Comparison of ENCODE assay signal across 19 cellular contexts in genomic region chr1:152986578-152986977, GRCh38. TPM values are rescaled to one million over a fixed set of nuclear protein-coding genes. Genes with fewer than 3 reads are reported as not detected.
DNase-seq lines count a peak whose midpoint lies in the region; ATAC-seq, FAIRE-seq and TF ChIP-seq lines count a peak whose summit lies in the region.
"Had no signal": no experiment of that assay in that cellular context is flagged by ENCODE, and none has a peak within 500 bp of the region (broad histone marks: within the 10 kb centered on the region; RNA-seq: fewer than 3 reads in every experiment).

No MANE protein-coding gene starts in this region.

- H2BK20ac ChIP-seq in IMR-90 (ENCODE audit: low read depth, low read length) (no peak overlapping the region), H1 (ENCODE audit: low read length) (no peak overlapping the region)

- H3K4me1 ChIP-seq in A549 = no peaks in the 10 kb centered on the region
- no peaks in the 10 kb centered on the region for H3K4me1 ChIP-seq in IMR-90 (ENCODE audit: control insufficient read depth, insufficient read depth, low read length)
- H3K4me1 ChIP-seq in H1 (replicated peaks in 1 of 4; ENCODE audit: control insufficient read depth in 3 of 4, insufficient read depth in 4 of 4, low read length in 3 of 4) = no peaks in the 10 kb centered on the region
- H3K4me1 ChIP-seq: HAP-1 had no signal

- POLR2A ChIA-PET in A549 (lab: Yijun Ruan, JAX) (no interaction called here), IMR-90 (lab: Charles Lee; ENCODE audit: unreplicated experiment) (no interaction called here), H1 (lab: Charles Lee; ENCODE audit: partially characterized antibody) (no interaction called here)

- TF ChIP-seq POLR2A in A549 (IDR thresholded peaks at IDR 0.05; ENCODE audit: low read length) = no peak
- no peak for TF ChIP-seq POLR2A in IMR-90 (IDR thresholded peaks at IDR 0.05; ENCODE audit: low read depth, low read length)
- TF ChIP-seq POLR2A in H1 (IDR thresholded peaks at IDR 0.05; ENCODE audit: control extremely low read depth in 1 of 2, low read depth in 2 of 2, low read length in 2 of 2) = no peak

- H2AK9ac ChIP-seq in IMR-90 (replicated peaks; ENCODE audit: low read depth, low read length, poor library complexity) = no peak overlapping the region

- H3K4me3 ChIP-seq in A549 (no peak overlapping the region), IMR-90 (ENCODE audit: insufficient read depth, low read depth, low read length) (no peak overlapping the region), H1 (ENCODE audit: extremely low read depth in 1 of 4, insufficient read depth in 2 of 4, low read depth in 3 of 4, low read length in 4 of 4) (no peak overlapping the region)
- H3K4me3 ChIP-seq: BLaER1, HAP-1 had no signal

- H3K56ac ChIP-seq in IMR-90 (ENCODE audit: extremely low read depth, insufficient read depth, low read length) (no peak overlapping the region), H1 (replicated peaks; ENCODE audit: insufficient read length, low read depth, low read length) (no peak overlapping the region)

- H3K4me3 Mint-ChIP-seq in activated T-helper 1 cell treated with anti-CD3 and anti-CD28 coated beads, Interleukin-12 subunit alpha, Interleukin-12 subunit beta, Interleukin-2, Interleukin-4 antibody, amounts not matched to agents 30 ng/mL and 10 ng/mL and 1 ng/mL, durations not matched to agents 14 hours and 24 hours and 36 hours = no peak overlapping the region
- H3K4me3 Mint-ChIP-seq: CD14-positive monocyte; CD4-positive, alpha-beta memory T cell had no signal

- no peak overlapping the region for H2AFZ ChIP-seq in IMR-90 (replicated peaks; ENCODE audit: low read length, poor library complexity)
- no peak overlapping the region for H2AFZ ChIP-seq in H1 (ENCODE audit: low read length)

- no peak for FAIRE-seq in A549 (lab: Jason Lieb, UNC)
- FAIRE-seq in H1 (lab: Jason Lieb, UNC) = no peak
- FAIRE-seq: HTR-8/SVneo had no signal

- no peak for ATAC-seq in A549
- no peak for ATAC-seq in IMR-90 (ENCODE audit: low read depth)
- ATAC-seq in GM19467 (IDR thresholded peaks at IDR 0.05; ENCODE audit: unreplicated experiment) = no peak

- H3K4ac ChIP-seq in IMR-90 (ENCODE audit: low read depth, low read length) = no peak overlapping the region
- H3K4ac ChIP-seq in H1 (replicated peaks; ENCODE audit: insufficient read length, low read depth, low read length) = no peak overlapping the region

- H3K9ac ChIP-seq in IMR-90 (ENCODE audit: low read depth, low read length) (no peak overlapping the region), H1 (replicated peaks in 1 of 4; ENCODE audit: extremely low read depth in 1 of 4, low read depth in 3 of 4, low read length in 3 of 4) (no peak overlapping the region)
- H3K9ac ChIP-seq: BLaER1, KMS-11 had no signal

- dilution Hi-C loops in IMR-90 (cut with HindIII; ENCODE audit: low sequenced_read_pairs, unreplicated experiment) = no loop called here

- no peak overlapping the region for H4K5ac ChIP-seq in IMR-90 (ENCODE audit: low read depth, low read length)
- no peak overlapping the region for H4K5ac ChIP-seq in H1 (ENCODE audit: insufficient read length, low read depth, low read length)

- H3K27ac ChIP-seq in A549 (no peak overlapping the region), IMR-90 (ENCODE audit: insufficient read depth, low read length) (no peak overlapping the region), H1 (ENCODE audit: low read depth, low read length) (no peak overlapping the region)
- H3K27ac ChIP-seq: BLaER1, KMS-11 had no signal

- H4K91ac ChIP-seq in IMR-90 (ENCODE audit: insufficient read depth, low read depth, low read length) (no peak overlapping the region), H1 (replicated peaks; ENCODE audit: insufficient read length, low read length) (no peak overlapping the region)

- H2BK120ac ChIP-seq in IMR-90 (ENCODE audit: low read depth, low read length) = no peak overlapping the region
- no peak overlapping the region for H2BK120ac ChIP-seq in H1 (replicated peaks; ENCODE audit: low read depth, low read length)

- BruUV-seq in IMR-90 (replicated peaks; lab: Mats Ljungman, UMichigan) = no TSS peak

- H3K27me3 ChIP-seq in IMR-90 (ENCODE audit: control insufficient read depth, insufficient read depth, low read length) (no peaks in the 10 kb centered on the region), H1 (replicated peaks in 1 of 4; ENCODE audit: control insufficient read depth in 3 of 4, extremely low read depth in 1 of 4, insufficient read depth in 3 of 4, low read length in 3 of 4) (no peaks in the 10 kb centered on the region)
- H3K27me3 ChIP-seq: BLaER1 had no signal

- H3K18ac ChIP-seq in IMR-90 (ENCODE audit: low read depth, low read length) = no peak overlapping the region
- no peak overlapping the region for H3K18ac ChIP-seq in H1 (ENCODE audit: extremely low read depth, low read length)

- 5% methylated on average over 2 of the region's 2 CpGs for WGBS in A549 (ENCODE audit: missing lambda C conversion rate)
- WGBS in IMR-90 (ENCODE audit: extremely low coverage in 2 of 2, insufficient read length in 1 of 2), 2 experiments = no CpG with 5 or more reads among the region's 2 CpGs
- 96% methylated on average over 2 of the region's 2 CpGs; no CpG with 5 or more reads in 1 of the 2 experiments for WGBS in H1 (ENCODE audit: extremely low coverage in 1 of 2, insufficient coverage in 1 of 2, insufficient read length in 1 of 2, insufficient replicate concordance in 2 of 2, low coverage in 1 of 2, low lambda C conversion rate in 2 of 2, missing lambda C conversion rate in 1 of 2), 2 experiments

- H3K23me2 ChIP-seq in H1 (ENCODE audit: low read depth, low read length) = no peaks in the 10 kb centered on the region; the same call in 1 of the 2 replicates

- H4K20me1 ChIP-seq in IMR-90 (ENCODE audit: insufficient read depth, low read length) = no peaks in the 10 kb centered on the region
- H4K20me1 ChIP-seq in H1 (replicated peaks in 1 of 2; ENCODE audit: control insufficient read depth in 1 of 2, insufficient read depth in 2 of 2, low read length in 2 of 2) = peaks cover 0 to 2% of the 10 kb centered on the region in 2 experiments
- H4K20me1 ChIP-seq: BLaER1 had no signal

- no peak overlapping the region for H3K27ac Mint-ChIP-seq in activated T-helper 1 cell treated with anti-CD3 and anti-CD28 coated beads, Interleukin-12 subunit alpha, Interleukin-12 subunit beta, Interleukin-2, Interleukin-4 antibody, amounts not matched to agents 30 ng/mL and 10 ng/mL and 1 ng/mL, durations not matched to agents 14 hours and 24 hours and 36 hours
- H3K27ac Mint-ChIP-seq: CD14-positive monocyte; CD4-positive, alpha-beta memory T cell had no signal

- H2BK15ac ChIP-seq in IMR-90 (ENCODE audit: low read depth, low read length) = no peak overlapping the region
- H2BK15ac ChIP-seq in H1 (ENCODE audit: low read length) = no peak overlapping the region

- CTCF ChIA-PET in A549 (lab: Yijun Ruan, JAX) (no interaction called here), IMR-90 (lab: Yijun Ruan, JAX) (no interaction called here), H1 (lab: Charles Lee; ENCODE audit: partially characterized antibody) (no interaction called here)

- 0 out of 2 replicates have a peak overlapping the region, but pooled peaks have one; percentile 60 for H2BK12ac ChIP-seq in H1 (ENCODE audit: low read depth, low read length)

- in situ Hi-C loops in IMR-90 (cut with MboI; ENCODE audit: low sequenced_read_pairs) = no loop called here

- TF ChIP-seq EP300 in A549 (IDR thresholded peaks at IDR 0.05) (no peak), H1 (IDR thresholded peaks at IDR 0.05; ENCODE audit: borderline replicate concordance in 1 of 2, low read depth in 2 of 2, low read length in 2 of 2) (no peak)

- H2BK5ac ChIP-seq in IMR-90 (ENCODE audit: low read depth, low read length, poor library complexity, severe bottlenecking) = no peak overlapping the region
- no peak overlapping the region for H2BK5ac ChIP-seq in H1 (ENCODE audit: low read depth, low read length)

- DNase-seq in A549 (ENCODE audit: low read depth in 1 of 2, low spot score in 1 of 2) = no peak
- no peak for DNase-seq in IMR-90
- DNase-seq in H1 (ENCODE audit: low read depth in 1 of 2, low spot score in 2 of 2) = no peak
- DNase-seq in activated T-helper 1 cell treated with anti-CD3 and anti-CD28 coated beads, Interleukin-12 subunit alpha, Interleukin-12 subunit beta, Interleukin-2, Interleukin-4 antibody, amounts not matched to agents 30 ng/mL and 10 ng/mL and 1 ng/mL, durations not matched to agents 14 hours and 24 hours and 36 hours (ENCODE audit: low spot score) = no peak
- no peak for DNase-seq in T-helper 2 cell
- DNase-seq: CD4-positive, alpha-beta memory T cell; DMS153; DMS79; GF-D8 had no signal

- H3K14ac ChIP-seq in IMR-90 (replicated peaks; ENCODE audit: low read depth, low read length) = no peak overlapping the region
- H3K14ac ChIP-seq in H1 (ENCODE audit: insufficient read length) = no peak overlapping the region

- no peaks in the 10 kb centered on the region for H3K36me3 ChIP-seq in IMR-90 (ENCODE audit: control insufficient read depth, insufficient read depth, low read length)
- H3K36me3 ChIP-seq in H1 (ENCODE audit: control insufficient read depth in 2 of 4, insufficient read depth in 4 of 4, low read length in 3 of 4) = no peaks in the 10 kb centered on the region
- H3K36me3 ChIP-seq: BLaER1, HAP-1 had no signal

- intact Hi-C loops in IMR-90 (cut with micrococcal nuclease) = no loop called here
- intact Hi-C loops in activated T-helper 1 cell treated with anti-CD3 and anti-CD28 coated beads, Interleukin-12 subunit alpha, Interleukin-12 subunit beta, Interleukin-2, Interleukin-4 antibody, amounts not matched to agents 30 ng/mL and 10 ng/mL and 1 ng/mL, durations not matched to agents 14 hours and 24 hours and 36 hours (cut with micrococcal nuclease) = no loop called here

- H4K8ac ChIP-seq in IMR-90 (ENCODE audit: low read depth in 2 of 2, low read length in 2 of 2) (no peak overlapping the region), H1 (ENCODE audit: extremely low read depth, insufficient read depth, low read length) (no peak overlapping the region)

- H3K9me3 Mint-ChIP-seq in activated T-helper 1 cell treated with anti-CD3 and anti-CD28 coated beads, Interleukin-12 subunit alpha, Interleukin-12 subunit beta, Interleukin-2, Interleukin-4 antibody, amounts not matched to agents 30 ng/mL and 10 ng/mL and 1 ng/mL, durations not matched to agents 14 hours and 24 hours and 36 hours = no peaks in the 10 kb centered on the region

- H3K4me1 Mint-ChIP-seq in activated T-helper 1 cell treated with anti-CD3 and anti-CD28 coated beads, Interleukin-12 subunit alpha, Interleukin-12 subunit beta, Interleukin-2, Interleukin-4 antibody, amounts not matched to agents 30 ng/mL and 10 ng/mL and 1 ng/mL, durations not matched to agents 14 hours and 24 hours and 36 hours (ENCODE audit: low read depth) = no peaks in the 10 kb centered on the region
- H3K4me1 Mint-ChIP-seq: CD14-positive monocyte; CD4-positive, alpha-beta memory T cell had no signal

- no peaks in the 10 kb centered on the region for H3K9me1 ChIP-seq in IMR-90 (ENCODE audit: insufficient read depth, low read length)

- H3K36me3 Mint-ChIP-seq in activated T-helper 1 cell treated with anti-CD3 and anti-CD28 coated beads, Interleukin-12 subunit alpha, Interleukin-12 subunit beta, Interleukin-2, Interleukin-4 antibody, amounts not matched to agents 30 ng/mL and 10 ng/mL and 1 ng/mL, durations not matched to agents 14 hours and 24 hours and 36 hours (ENCODE audit: low read depth) = no peaks in the 10 kb centered on the region
- H3K36me3 Mint-ChIP-seq: CD14-positive monocyte; CD4-positive, alpha-beta memory T cell had no signal

- no peaks in the 10 kb centered on the region for H3K79me1 ChIP-seq in IMR-90 (ENCODE audit: low read depth in 1 of 2, low read length in 2 of 2)
- no peaks in the 10 kb centered on the region for H3K79me1 ChIP-seq in H1 (ENCODE audit: low read depth, low read length)

- TF ChIP-seq RAD21 in A549 (conservative IDR thresholded peaks at IDR 0.05 in 1 of 2, IDR thresholded peaks at IDR 0.05 in 1 of 2) (no peak), IMR-90 (IDR thresholded peaks at IDR 0.05; ENCODE audit: low read length) (no peak), H1 (IDR thresholded peaks at IDR 0.05 in 1 of 2, conservative IDR thresholded peaks at IDR 0.05 in 1 of 2; ENCODE audit: low read depth in 2 of 2, low read length in 2 of 2) (no peak)

- no peak overlapping the region for H2AK5ac ChIP-seq in IMR-90 (ENCODE audit: low read depth, low read length)
- no peak overlapping the region for H2AK5ac ChIP-seq in H1 (ENCODE audit: low read depth, low read length)

- TF ChIP-seq CTCF in A549 (IDR thresholded peaks at IDR 0.05) (no peak), IMR-90 (conservative IDR thresholded peaks at IDR 0.05; ENCODE audit: low read depth, low read length) (no peak), H1 (IDR thresholded peaks at IDR 0.05; ENCODE audit: control extremely low read depth in 1 of 3, insufficient read depth in 1 of 3, low read depth in 1 of 3, low read length in 3 of 3) (no peak)

- no peak overlapping the region for H3K23ac ChIP-seq in IMR-90 (ENCODE audit: low read depth, low read length)
- H3K23ac ChIP-seq in H1 (ENCODE audit: insufficient read length) = no peak overlapping the region

- H3K9me3 ChIP-seq in A549 = no peaks in the 10 kb centered on the region
- no peaks in the 10 kb centered on the region for H3K9me3 ChIP-seq in IMR-90 (ENCODE audit: control insufficient read depth, insufficient read depth, low read length)
- H3K9me3 ChIP-seq in H1 (ENCODE audit: insufficient read depth in 2 of 2, low read depth in 1 of 2, low read length in 1 of 2) = no peaks in the 10 kb centered on the region
- H3K9me3 ChIP-seq: BLaER1, HAP-1 had no signal

- H3K79me2 ChIP-seq in H1 (ENCODE audit: control insufficient read depth in 1 of 2, insufficient read depth in 2 of 2, low read length in 2 of 2) = no peaks in the 10 kb centered on the region

- H3K4me2 ChIP-seq in A549 = no peak overlapping the region
- no peak overlapping the region for H3K4me2 ChIP-seq in IMR-90 (ENCODE audit: low read depth, low read length)
- H3K4me2 ChIP-seq in H1 (ENCODE audit: insufficient read depth in 1 of 2, low read depth in 2 of 2, low read length in 2 of 2) = no peak overlapping the region
- H3K4me2 ChIP-seq: BLaER1, KMS-11 had no signal

- peaks cover 5% of the 10 kb centered on the region for H3K27me3 Mint-ChIP-seq in activated T-helper 1 cell treated with anti-CD3 and anti-CD28 coated beads, Interleukin-12 subunit alpha, Interleukin-12 subunit beta, Interleukin-2, Interleukin-4 antibody, amounts not matched to agents 30 ng/mL and 10 ng/mL and 1 ng/mL, durations not matched to agents 14 hours and 24 hours and 36 hours (ENCODE audit: insufficient read depth)

RNA-seq across cellular contexts. Expression of gene SPRR1A, which starts 2.7 kb away (rescaled TPM):
- polyA plus RNA-seq in A549 (2011; rRNA removed) (not detected in 2 replicates), A549 (2017; fragmentation: RNase III; extraction: RNeasy Plus Mini Kit Qiagen cat#74134 plus additional on column Dnase treatment) (not detected in 3 replicates), IMR-90 (2012; rRNA removed) (not detected in 2 replicates), H1 (2011; rRNA removed) (not detected in 2 replicates)
- polyA plus RNA-seq in A549 (2012; cell fraction: cytosol; rRNA removed) = not detected in 2 replicates
- polyA plus RNA-seq in A549 (2012; cell fraction: nucleus; rRNA removed) = not detected in 2 replicates
- not detected in 2 replicates for polyA minus RNA-seq in A549 (2011; rRNA and poly(A)+ RNA removed)
- not detected in 2 replicates for total RNA-seq in IMR-90 (2012; rRNA removed)
- polyA plus RNA-seq in IMR-90 (2012; cell fraction: cytosol; rRNA removed) = not detected in 2 replicates
- not detected in 2 replicates for polyA plus RNA-seq in IMR-90 (2012; cell fraction: nucleus; rRNA removed; ENCODE audit: low replicate concordance)
- total RNA-seq in H1 (2021; fragmentation: NEBNext Ultra II Directional; extraction: Animal tissue kit (Norgen Biotek cat#: 25700)) = not detected in 2 replicates
- not detected for polyA plus RNA-seq in H1 (2011; cell fraction: cytosol; rRNA removed)
- not detected for polyA plus RNA-seq in H1 (2011; cell fraction: nucleus; rRNA removed)
- polyA plus RNA-seq in H1 (2012, experiment 1 of 2) = not detected in 4 replicates
- not detected for polyA plus RNA-seq in H1 (2012, experiment 2 of 2)
- not detected for polyA plus RNA-seq in H1 (2013, experiment 1 of 2)
- not detected for polyA plus RNA-seq in H1 (2013, experiment 2 of 2)
- not detected in 2 replicates for polyA minus RNA-seq in H1 (2011; rRNA and poly(A)+ RNA removed)
- polyA minus RNA-seq in H1 (2011; cell fraction: cytosol; rRNA and poly(A)+ RNA removed) = not detected
- not detected for polyA minus RNA-seq in H1 (2011; cell fraction: nucleus; rRNA and poly(A)+ RNA removed)
- total RNA-seq in activated T-helper 1 cell treated with anti-CD3 and anti-CD28 coated beads, Interleukin-12 subunit alpha, Interleukin-12 subunit beta, Interleukin-2, Interleukin-4 antibody, amounts not matched to agents 30 ng/mL and 10 ng/mL and 1 ng/mL, durations not matched to agents 14 hours and 24 hours and 36 hours = not detected in 2 replicates
- total RNA-seq: A673; CD4-positive, alpha-beta memory T cell; Daoy; H4 had no signal
- polyA plus RNA-seq: AG04450; CD14-positive monocyte; CD4-positive, alpha-beta memory T cell had no signal

RNA-seq across cellular contexts. Expression of gene SPRR3, which starts 15.0 kb away (rescaled TPM):
- polyA plus RNA-seq in A549 (2011; rRNA removed) (not detected in 2 replicates), A549 (2017; fragmentation: RNase III; extraction: RNeasy Plus Mini Kit Qiagen cat#74134 plus additional on column Dnase treatment) (not detected in 3 replicates), IMR-90 (2012; rRNA removed) (not detected in 2 replicates), H1 (2011; rRNA removed) (not detected in 2 replicates)
- polyA plus RNA-seq in A549 (2012; cell fraction: cytosol; rRNA removed) = not detected in 2 replicates
- polyA plus RNA-seq in A549 (2012; cell fraction: nucleus; rRNA removed) = not detected in 2 replicates
- polyA minus RNA-seq in A549 (2011; rRNA and poly(A)+ RNA removed) = not detected in 2 replicates
- total RNA-seq in IMR-90 (2012; rRNA removed) = not detected in 2 replicates
- not detected in 2 replicates for polyA plus RNA-seq in IMR-90 (2012; cell fraction: cytosol; rRNA removed)
- polyA plus RNA-seq in IMR-90 (2012; cell fraction: nucleus; rRNA removed; ENCODE audit: low replicate concordance) = not detected in 2 replicates
- not detected in 2 replicates for total RNA-seq in H1 (2021; fragmentation: NEBNext Ultra II Directional; extraction: Animal tissue kit (Norgen Biotek cat#: 25700))
- polyA plus RNA-seq in H1 (2011; cell fraction: cytosol; rRNA removed) = not detected
- polyA plus RNA-seq in H1 (2011; cell fraction: nucleus; rRNA removed) = not detected
- polyA plus RNA-seq in H1 (2012, experiment 1 of 2) = not detected in 4 replicates
- not detected for polyA plus RNA-seq in H1 (2012, experiment 2 of 2)
- not detected for polyA plus RNA-seq in H1 (2013, experiment 1 of 2)
- polyA plus RNA-seq in H1 (2013, experiment 2 of 2) = 0.06 TPM
- not detected in 2 replicates for polyA minus RNA-seq in H1 (2011; rRNA and poly(A)+ RNA removed)
- polyA minus RNA-seq in H1 (2011; cell fraction: cytosol; rRNA and poly(A)+ RNA removed) = not detected
- polyA minus RNA-seq in H1 (2011; cell fraction: nucleus; rRNA and poly(A)+ RNA removed) = not detected
- total RNA-seq in activated T-helper 1 cell treated with anti-CD3 and anti-CD28 coated beads, Interleukin-12 subunit alpha, Interleukin-12 subunit beta, Interleukin-2, Interleukin-4 antibody, amounts not matched to agents 30 ng/mL and 10 ng/mL and 1 ng/mL, durations not matched to agents 14 hours and 24 hours and 36 hours = not detected in 2 replicates
- total RNA-seq: A673; CD4-positive, alpha-beta memory T cell; Daoy; H4 had no signal
- polyA plus RNA-seq: AG04450; CD14-positive monocyte; CD4-positive, alpha-beta memory T cell had no signal

RNA-seq across cellular contexts. Expression of gene SPRR4, which starts 16.1 kb away (rescaled TPM):
- polyA plus RNA-seq in A549 (2011; rRNA removed) (not detected in 2 replicates), A549 (2017; fragmentation: RNase III; extraction: RNeasy Plus Mini Kit Qiagen cat#74134 plus additional on column Dnase treatment) (not detected in 3 replicates), IMR-90 (2012; rRNA removed) (not detected in 2 replicates), H1 (2011; rRNA removed) (not detected in 2 replicates)
- not detected in 2 replicates for polyA plus RNA-seq in A549 (2012; cell fraction: cytosol; rRNA removed)
- not detected in 2 replicates for polyA plus RNA-seq in A549 (2012; cell fraction: nucleus; rRNA removed)
- polyA minus RNA-seq in A549 (2011; rRNA and poly(A)+ RNA removed) = not detected in 2 replicates
- total RNA-seq in IMR-90 (2012; rRNA removed) = not detected in 2 replicates
- not detected in 2 replicates for polyA plus RNA-seq in IMR-90 (2012; cell fraction: cytosol; rRNA removed)
- not detected in 2 replicates for polyA plus RNA-seq in IMR-90 (2012; cell fraction: nucleus; rRNA removed; ENCODE audit: low replicate concordance)
- total RNA-seq in H1 (2021; fragmentation: NEBNext Ultra II Directional; extraction: Animal tissue kit (Norgen Biotek cat#: 25700)) = not detected in 2 replicates
- not detected for polyA plus RNA-seq in H1 (2011; cell fraction: cytosol; rRNA removed)
- polyA plus RNA-seq in H1 (2011; cell fraction: nucleus; rRNA removed) = not detected
- not detected in 4 replicates for polyA plus RNA-seq in H1 (2012, experiment 1 of 2)
- not detected for polyA plus RNA-seq in H1 (2012, experiment 2 of 2)
- not detected for polyA plus RNA-seq in H1 (2013, experiment 1 of 2)
- not detected for polyA plus RNA-seq in H1 (2013, experiment 2 of 2)
- polyA minus RNA-seq in H1 (2011; rRNA and poly(A)+ RNA removed) = not detected in 2 replicates
- polyA minus RNA-seq in H1 (2011; cell fraction: cytosol; rRNA and poly(A)+ RNA removed) = not detected
- polyA minus RNA-seq in H1 (2011; cell fraction: nucleus; rRNA and poly(A)+ RNA removed) = not detected
- not detected in 2 replicates for total RNA-seq in activated T-helper 1 cell treated with anti-CD3 and anti-CD28 coated beads, Interleukin-12 subunit alpha, Interleukin-12 subunit beta, Interleukin-2, Interleukin-4 antibody, amounts not matched to agents 30 ng/mL and 10 ng/mL and 1 ng/mL, durations not matched to agents 14 hours and 24 hours and 36 hours
- total RNA-seq: A673; CD4-positive, alpha-beta memory T cell; Daoy; H4 had no signal
- polyA plus RNA-seq: AG04450; CD14-positive monocyte; CD4-positive, alpha-beta memory T cell had no signal

RNA-seq across cellular contexts. Expression of gene SPRR5, which starts 39.6 kb away (rescaled TPM):
- polyA plus RNA-seq in A549 (2011; rRNA removed) = not detected in 2 replicates
- not detected in 2 replicates for polyA plus RNA-seq in A549 (2012; cell fraction: cytosol; rRNA removed)
- not detected in 2 replicates for polyA plus RNA-seq in A549 (2012; cell fraction: nucleus; rRNA removed)
- polyA plus RNA-seq in A549 (2017; fragmentation: RNase III; extraction: RNeasy Plus Mini Kit Qiagen cat#74134 plus additional on column Dnase treatment) = not detected in 3 replicates
- polyA minus RNA-seq in A549 (2011; rRNA and poly(A)+ RNA removed) = not detected in 2 replicates
- not detected in 2 replicates for total RNA-seq in IMR-90 (2012; rRNA removed)
- not detected in 2 replicates for polyA plus RNA-seq in IMR-90 (2012; rRNA removed)
- not detected in 2 replicates for polyA plus RNA-seq in IMR-90 (2012; cell fraction: cytosol; rRNA removed)
- not detected in 2 replicates for polyA plus RNA-seq in IMR-90 (2012; cell fraction: nucleus; rRNA removed; ENCODE audit: low replicate concordance)
- total RNA-seq in H1 (2021; fragmentation: NEBNext Ultra II Directional; extraction: Animal tissue kit (Norgen Biotek cat#: 25700)) = not detected in 2 replicates
- not detected in 2 replicates for polyA plus RNA-seq in H1 (2011; rRNA removed)
- not detected for polyA plus RNA-seq in H1 (2011; cell fraction: cytosol; rRNA removed)
- not detected for polyA plus RNA-seq in H1 (2011; cell fraction: nucleus; rRNA removed)
- not detected in 4 replicates for polyA plus RNA-seq in H1 (2012, experiment 1 of 2)
- not detected for polyA plus RNA-seq in H1 (2012, experiment 2 of 2)
- polyA plus RNA-seq in H1 (2013, experiment 1 of 2) = not detected
- polyA plus RNA-seq in H1 (2013, experiment 2 of 2) = not detected
- polyA minus RNA-seq in H1 (2011; rRNA and poly(A)+ RNA removed) = not detected in 2 replicates
- not detected for polyA minus RNA-seq in H1 (2011; cell fraction: cytosol; rRNA and poly(A)+ RNA removed)
- not detected for polyA minus RNA-seq in H1 (2011; cell fraction: nucleus; rRNA and poly(A)+ RNA removed)
- not detected in 2 replicates for total RNA-seq in activated T-helper 1 cell treated with anti-CD3 and anti-CD28 coated beads, Interleukin-12 subunit alpha, Interleukin-12 subunit beta, Interleukin-2, Interleukin-4 antibody, amounts not matched to agents 30 ng/mL and 10 ng/mL and 1 ng/mL, durations not matched to agents 14 hours and 24 hours and 36 hours
- total RNA-seq: A673; CD4-positive, alpha-beta memory T cell; Daoy; H4 had no signal
- polyA plus RNA-seq: AG04450; CD14-positive monocyte; CD4-positive, alpha-beta memory T cell had no signal

RNA-seq across cellular contexts. Expression of gene SPRR1B, which starts 44.4 kb away (rescaled TPM):
- not detected in 2 replicates for polyA plus RNA-seq in A549 (2011; rRNA removed)
- not detected in 2 replicates for polyA plus RNA-seq in A549 (2012; cell fraction: cytosol; rRNA removed)
- polyA plus RNA-seq in A549 (2012; cell fraction: nucleus; rRNA removed) = not detected in 2 replicates
- polyA plus RNA-seq in A549 (2017; fragmentation: RNase III; extraction: RNeasy Plus Mini Kit Qiagen cat#74134 plus additional on column Dnase treatment) = not detected in 3 replicates
- not detected in 2 replicates for polyA minus RNA-seq in A549 (2011; rRNA and poly(A)+ RNA removed)
- not detected in 2 replicates for total RNA-seq in IMR-90 (2012; rRNA removed)
- polyA plus RNA-seq in IMR-90 (2012; rRNA removed) = not detected in 2 replicates
- not detected in 2 replicates for polyA plus RNA-seq in IMR-90 (2012; cell fraction: cytosol; rRNA removed)
- polyA plus RNA-seq in IMR-90 (2012; cell fraction: nucleus; rRNA removed; ENCODE audit: low replicate concordance) = not detected in 2 replicates
- not detected in 2 replicates for total RNA-seq in H1 (2021; fragmentation: NEBNext Ultra II Directional; extraction: Animal tissue kit (Norgen Biotek cat#: 25700))
- 0.16 and 0.23 TPM in 2 replicates for polyA plus RNA-seq in H1 (2011; rRNA removed)
- polyA plus RNA-seq in H1 (2011; cell fraction: cytosol; rRNA removed) = 0.22 TPM
- not detected for polyA plus RNA-seq in H1 (2011; cell fraction: nucleus; rRNA removed)
- polyA plus RNA-seq in H1 (2012, experiment 1 of 2) = 0.42 TPM in 1 of 4 replicates, not detected in the others
- polyA plus RNA-seq in H1 (2012, experiment 2 of 2) = not detected
- 0.16 TPM for polyA plus RNA-seq in H1 (2013, experiment 1 of 2)
- 0.13 TPM for polyA plus RNA-seq in H1 (2013, experiment 2 of 2)
- polyA minus RNA-seq in H1 (2011; rRNA and poly(A)+ RNA removed) = not detected in 2 replicates
- not detected for polyA minus RNA-seq in H1 (2011; cell fraction: cytosol; rRNA and poly(A)+ RNA removed)
- polyA minus RNA-seq in H1 (2011; cell fraction: nucleus; rRNA and poly(A)+ RNA removed) = not detected
- total RNA-seq in activated T-helper 1 cell treated with anti-CD3 and anti-CD28 coated beads, Interleukin-12 subunit alpha, Interleukin-12 subunit beta, Interleukin-2, Interleukin-4 antibody, amounts not matched to agents 30 ng/mL and 10 ng/mL and 1 ng/mL, durations not matched to agents 14 hours and 24 hours and 36 hours = not detected in 2 replicates
- total RNA-seq: A673; CD4-positive, alpha-beta memory T cell; Daoy; H4 had no signal
- polyA plus RNA-seq: AG04450; CD14-positive monocyte; CD4-positive, alpha-beta memory T cell had no signal

Comparison
In these comparisons a context has a peak if more than half of its experiments do, and no peak if none do; other contexts are left out.
1. Of the 18 proteins assayed by ChIP-seq in both H1 and A549: peak only in H1: none; only in A549: MAFK; in both: none; in neither: 17.